In genomic region chr1:43930168-43930948, GRCh38 we compare ENCODE assay signal across 1 cellular context.
TF ChIP-seq lines count a peak whose summit lies in the region.

No MANE protein-coding gene starts in this region.

TF ChIP-seq in IMR-90, 13 proteins besides CTCF, POLR2A, EP300 and RAD21:
- TF ChIP-seq NFE2L2 (IDR thresholded peaks at IDR 0.05; ENCODE audit: low read depth, low read length) = no peak
- no peak for TF ChIP-seq MAFK (IDR thresholded peaks at IDR 0.05; ENCODE audit: low read depth, low read length)
- no peak for TF ChIP-seq CHD1 (IDR thresholded peaks at IDR 0.05; ENCODE audit: low read depth, low read length)
- TF ChIP-seq MXI1 (IDR thresholded peaks at IDR 0.05; ENCODE audit: borderline replicate concordance, low read depth, low read length) = no peak
